ENCODE assay signal across 11 cellular contexts in the genomic region with DNA sequence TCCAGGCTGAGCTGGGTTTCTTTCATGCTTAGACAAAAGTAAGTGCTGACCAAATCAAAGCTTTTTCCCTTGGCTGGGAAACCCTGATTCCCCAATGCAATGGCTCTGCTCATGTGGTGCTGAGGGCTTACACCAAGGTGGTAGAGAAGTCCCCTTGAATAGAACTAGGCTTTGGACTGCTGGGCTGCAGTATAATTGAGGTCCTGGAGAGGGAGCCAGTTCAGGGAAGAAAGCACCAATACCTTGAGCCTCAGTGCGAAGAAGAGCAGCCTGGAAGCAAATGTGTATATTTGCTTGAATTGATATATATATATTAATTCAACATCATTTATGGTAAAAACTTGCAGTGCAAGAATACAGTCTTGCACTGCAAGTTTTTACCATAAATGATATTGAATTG.
DNase-seq lines count a peak whose midpoint lies in the region; ATAC-seq, FAIRE-seq and TF ChIP-seq lines count a peak whose summit lies in the region.
"Had no signal": no experiment of that assay in that cellular context is flagged by ENCODE, and none has a peak within 500 bp of the region (broad histone marks: within the 10 kb centered on the region; RNA-seq: fewer than 3 reads in every experiment).

No MANE protein-coding gene starts in this region.

- peak; percentile 18 for TF ChIP-seq CTCF in GM10248 (IDR thresholded peaks at IDR 0.05; ENCODE audit: control extremely low read depth, extremely low read depth, low read depth, missing control alignments)
- peak; percentile 38 to 60 (median 43); a peak in 5 of 6 replicates for TF ChIP-seq CTCF in K562 (IDR thresholded peaks at IDR 0.05 in 2 of 3, conservative IDR thresholded peaks at IDR 0.05 in 1 of 3; ENCODE audit: insufficient read depth in 2 of 3, low read depth in 1 of 3, low read length in 3 of 3)
- peak; percentile 47 for TF ChIP-seq CTCF in neural progenitor cell (IDR thresholded peaks at IDR 0.05)

- H3K36me3 Mint-ChIP-seq in neural progenitor cell = no peaks in the 10 kb centered on the region
- H3K36me3 Mint-ChIP-seq in stimulated activated effector memory CD8-positive, alpha-beta T cell treated with anti-CD3 and anti-CD28 coated beads, Interleukin-12 subunit alpha, Interleukin-12 subunit beta, amount 100 ng/mL, for 72 hours = no peaks in the 10 kb centered on the region
- no peaks in the 10 kb centered on the region for H3K36me3 Mint-ChIP-seq in activated CD8-positive, alpha-beta memory T cell treated with anti-CD3 and anti-CD28 coated beads, Interleukin-2, amount 10 ng/mL, durations not matched to agents 7 days and 5 days
- H3K36me3 Mint-ChIP-seq: natural killer cell had no signal

- peaks cover 15 to 28% of the 10 kb centered on the region in 2 experiments; a peak in 4 of 5 replicates for H3K27me3 ChIP-seq in K562 (ENCODE audit: control insufficient read depth in 2 of 2, insufficient read depth in 2 of 2, low read length in 2 of 2)
- no peaks in the 10 kb centered on the region for H3K27me3 ChIP-seq in neural progenitor cell

- H3K36me3 ChIP-seq in K562 (ENCODE audit: control insufficient read depth, insufficient read depth, low read length) (no peaks in the 10 kb centered on the region), neural progenitor cell (no peaks in the 10 kb centered on the region)

- no peak overlapping the region for H3K27ac Mint-ChIP-seq in neural progenitor cell
- H3K27ac Mint-ChIP-seq in stimulated activated effector memory CD8-positive, alpha-beta T cell treated with anti-CD3 and anti-CD28 coated beads, Interleukin-12 subunit alpha, Interleukin-12 subunit beta, amount 100 ng/mL, for 72 hours = no peak overlapping the region
- no peak overlapping the region for H3K27ac Mint-ChIP-seq in activated CD8-positive, alpha-beta memory T cell treated with anti-CD3 and anti-CD28 coated beads, Interleukin-2, amount 10 ng/mL, durations not matched to agents 7 days and 5 days
- H3K27ac Mint-ChIP-seq: brain, natural killer cell had no signal

- TF ChIP-seq RAD21 in K562 (CRISPR knock-in tag; conservative IDR thresholded peaks at IDR 0.05 in 1 of 2, IDR thresholded peaks at IDR 0.05 in 1 of 2) = peak; percentile 24 to 48; a peak in 2 of 4 replicates

- peaks cover 38% of the 10 kb centered on the region for H3K4me1 Mint-ChIP-seq in neural progenitor cell
- no peaks in the 10 kb centered on the region for H3K4me1 Mint-ChIP-seq in stimulated activated effector memory CD8-positive, alpha-beta T cell treated with anti-CD3 and anti-CD28 coated beads, Interleukin-12 subunit alpha, Interleukin-12 subunit beta, amount 100 ng/mL, for 72 hours
- H3K4me1 Mint-ChIP-seq in activated CD8-positive, alpha-beta memory T cell treated with anti-CD3 and anti-CD28 coated beads, Interleukin-2, amount 10 ng/mL, durations not matched to agents 7 days and 5 days = no peaks in the 10 kb centered on the region
- H3K4me1 Mint-ChIP-seq: natural killer cell had no signal

- WGBS in K562 (ENCODE audit: insufficient coverage, low coverage, missing lambda C conversion rate) = 0% methylated on average over 1 of the region's 1 CpG

- no peaks in the 10 kb centered on the region for H4K20me1 ChIP-seq in K562 (replicated peaks; ENCODE audit: control insufficient read depth, insufficient read depth, low read length)
- H4K20me1 ChIP-seq in neural progenitor cell (ENCODE audit: low read depth) = no peaks in the 10 kb centered on the region

- POLR2A ChIA-PET in GM10248 (lab: Yijun Ruan, JAX) (no interaction called here), K562 (lab: Yijun Ruan, JAX) (interaction anchor here (0.8 to 1.1 kb wide), 3 partner anchors 11 to 16 kb away, joined by 3 to 5 read pairs (median 3); no protein-coding TSS in a partner anchor)

- no peaks in the 10 kb centered on the region for H3K4me1 ChIP-seq in K562 (replicated peaks in 1 of 2; ENCODE audit: control insufficient read depth in 2 of 2, insufficient read depth in 2 of 2, low read length in 2 of 2)
- peaks cover 14% of the 10 kb centered on the region for H3K4me1 ChIP-seq in neural progenitor cell

- H3F3A ChIP-seq in neural progenitor cell (ENCODE audit: low read depth) = peaks cover 3% of the 10 kb centered on the region

- H2AFZ ChIP-seq in K562 (ENCODE audit: low read depth, low read length) (no peak overlapping the region), neural progenitor cell (replicated peaks) (no peak overlapping the region)

- H3K4me3 Mint-ChIP-seq in neural progenitor cell = no peak overlapping the region
- H3K4me3 Mint-ChIP-seq in stimulated activated effector memory CD8-positive, alpha-beta T cell treated with anti-CD3 and anti-CD28 coated beads, Interleukin-12 subunit alpha, Interleukin-12 subunit beta, amount 100 ng/mL, for 72 hours = no peak overlapping the region
- no peak overlapping the region for H3K4me3 Mint-ChIP-seq in activated CD8-positive, alpha-beta memory T cell treated with anti-CD3 and anti-CD28 coated beads, Interleukin-2, amount 10 ng/mL, durations not matched to agents 7 days and 5 days
- H3K4me3 Mint-ChIP-seq: brain, IgD-negative memory B cell, natural killer cell had no signal

- CTCF ChIA-PET in GM10248 (lab: Yijun Ruan, JAX) (interaction anchor here (0.8 to 1.4 kb wide), 2 partner anchors 9 to 770 kb away, joined by 3 to 5 read pairs; no protein-coding TSS in a partner anchor), K562 (lab: Yijun Ruan, JAX; ENCODE audit: low intra/inter-chr PET ratio) (no interaction called here)
- CTCF ChIA-PET in activated CD8-positive, alpha-beta memory T cell treated with anti-CD3 and anti-CD28 coated beads, Interleukin-2, amount 10 ng/mL, durations not matched to agents 7 days and 5 days (lab: Charles Lee) = no interaction called here

- H3K79me2 ChIP-seq in K562 (ENCODE audit: control insufficient read depth, insufficient read depth, low read length) (no peaks in the 10 kb centered on the region), neural progenitor cell (ENCODE audit: low read depth) (no peaks in the 10 kb centered on the region)

- peaks cover 16% of the 10 kb centered on the region for H3K9me3 Mint-ChIP-seq in neural progenitor cell
- peaks cover 3% of the 10 kb centered on the region for H3K9me3 Mint-ChIP-seq in stimulated activated effector memory CD8-positive, alpha-beta T cell treated with anti-CD3 and anti-CD28 coated beads, Interleukin-12 subunit alpha, Interleukin-12 subunit beta, amount 100 ng/mL, for 72 hours
- H3K9me3 Mint-ChIP-seq in activated CD8-positive, alpha-beta memory T cell treated with anti-CD3 and anti-CD28 coated beads, Interleukin-2, amount 10 ng/mL, durations not matched to agents 7 days and 5 days (ENCODE audit: low read depth) = no peaks in the 10 kb centered on the region

- no peak for TF ChIP-seq EP300 in K562 (IDR thresholded peaks at IDR 0.05; ENCODE audit: low read length)

- no peak for FAIRE-seq in K562 (lab: Jason Lieb, UNC)
- FAIRE-seq: RCC 7860 had no signal

- H3K4me3 ChIP-seq in K562 = no peak overlapping the region
- H3K4me3 ChIP-seq in neural progenitor cell = no peak overlapping the region

- ATAC-seq in K562 (peak; percentile 88), HG02642 (IDR thresholded peaks at IDR 0.05; ENCODE audit: poor library complexity, unreplicated experiment) (no peak)
- ATAC-seq in stimulated activated effector memory CD8-positive, alpha-beta T cell treated with anti-CD3 and anti-CD28 coated beads, Interleukin-12 subunit alpha, Interleukin-12 subunit beta, amount 100 ng/mL, for 72 hours = no peak
- ATAC-seq in activated CD8-positive, alpha-beta memory T cell treated with anti-CD3 and anti-CD28 coated beads, Interleukin-2, amount 10 ng/mL, durations not matched to agents 7 days and 5 days = no peak

- no peaks in the 10 kb centered on the region for H3K9me1 ChIP-seq in K562 (ENCODE audit: control insufficient read depth, insufficient read depth, low read length)

- no peak for TF ChIP-seq POLR2A in K562 (conservative IDR thresholded peaks at IDR 0.05)

- H3K4me2 ChIP-seq in K562 (ENCODE audit: insufficient read depth, low read length) (no peak overlapping the region), neural progenitor cell (no peak overlapping the region)

- intact Hi-C loops in K562 (cut with micrococcal nuclease) = loop anchor here (5.0 kb wide), 1 partner anchor 233 kb away; no protein-coding TSS in a partner anchor

- DNase-seq in GM10248 (ENCODE audit: extremely low spot score) = no peak
- peak; percentile 25 for DNase-seq in KBM-7
- DNase-seq in K562 (ENCODE audit: extremely low read depth in 1 of 4, low spot score in 3 of 4) = peak in 3 of 4 experiments; percentile 18 to 32 (median 28)
- peak; percentile 23 for DNase-seq in neural progenitor cell (ENCODE audit: low spot score)
- DNase-seq in stimulated activated effector memory CD8-positive, alpha-beta T cell treated with anti-CD3 and anti-CD28 coated beads, Interleukin-12 subunit alpha, Interleukin-12 subunit beta, amount 100 ng/mL, for 72 hours (ENCODE audit: low spot score in 2 of 2) = no peak
- no peak for DNase-seq in activated CD8-positive, alpha-beta memory T cell treated with anti-CD3 and anti-CD28 coated beads, Interleukin-2, amount 10 ng/mL, durations not matched to agents 7 days and 5 days
- DNase-seq: natural killer cell had no signal

- H3K9me3 ChIP-seq in K562 (replicated peaks; ENCODE audit: control insufficient read depth, insufficient read depth, low read depth, low read length) = no peaks in the 10 kb centered on the region
- H3K9me3 ChIP-seq in neural progenitor cell (ENCODE audit: low read depth) = no peaks in the 10 kb centered on the region

- peaks cover 12% of the 10 kb centered on the region for H3K27me3 Mint-ChIP-seq in neural progenitor cell (ENCODE audit: insufficient read depth, low read depth)
- peaks cover 38% of the 10 kb centered on the region for H3K27me3 Mint-ChIP-seq in activated CD8-positive, alpha-beta memory T cell treated with anti-CD3 and anti-CD28 coated beads, Interleukin-2, amount 10 ng/mL, durations not matched to agents 7 days and 5 days
- H3K27me3 Mint-ChIP-seq: brain had no signal

- H3K9ac ChIP-seq in K562 (ENCODE audit: insufficient read depth in 1 of 2, low read depth in 2 of 2, low read length in 2 of 2) (no peak overlapping the region), neural progenitor cell (no peak overlapping the region)

- BruUV-seq in K562 (replicated peaks; lab: Mats Ljungman, UMichigan) = no TSS peak

- in situ Hi-C loops in KBM-7 (cut with MboI; ENCODE audit: low pct_unique_long_range_greater_than_20kb, low sequenced_read_pairs) = no loop called here
- in situ Hi-C loops in K562 (cut with MboI) = no loop called here

- H3K27ac ChIP-seq in K562 (ENCODE audit: extremely low read depth, low read depth, low read length) (no peak overlapping the region), neural progenitor cell (no peak overlapping the region)

Comparison
In these comparisons a context has a peak if more than half of its experiments do, and no peak if none do; other contexts are left out.
1. DNase-seq: peak in KBM-7 (single experiment), K562 (3 of 4) and neural progenitor cell (single experiment); none in GM10248 (single experiment), stimulated activated effector memory CD8-positive, alpha-beta T cell treated with anti-CD3 and anti-CD28 coated beads, Interleukin-12 subunit alpha, Interleukin-12 subunit beta, amount 100 ng/mL, for 72 hours (0 of 2) and activated CD8-positive, alpha-beta memory T cell treated with anti-CD3 and anti-CD28 coated beads, Interleukin-2, amount 10 ng/mL, durations not matched to agents 7 days and 5 days (single experiment).
2. Peak in every context shown above with its lines, with median percentiles within 50 percentile points of each other: CTCF ChIP-seq.